2 cellular contexts compared by ENCODE assay signal in genomic region chr22:21038405-21038804, GRCh38.
A peak's percentile ranks its signal among the peaks of the same experiment; 100 is the strongest.
TF ChIP-seq lines count a peak whose summit lies in the region.

No MANE protein-coding gene starts in this region.

TF ChIP-seq in liver, 16 proteins besides CTCF, POLR2A, EP300 and RAD21:
- TF ChIP-seq REST (IDR thresholded peaks at IDR 0.05): no peak
- TF ChIP-seq NR2F2 (IDR thresholded peaks at IDR 0.05): peak; percentile 14
- no peak for TF ChIP-seq TAF1 (conservative IDR thresholded peaks at IDR 0.05)
- TF ChIP-seq JUND (IDR thresholded peaks at IDR 0.05): no peak

TF ChIP-seq in HepG2, 621 proteins besides CTCF, POLR2A, EP300 and RAD21:
- TF ChIP-seq HNRNPL (IDR thresholded peaks at IDR 0.05; ENCODE audit: low read depth, low read length) (no peak), SRSF1 (optimal IDR thresholded peaks at IDR 0.05; ENCODE audit: low read depth, low read length) (no peak), SMARCC2 (IDR thresholded peaks at IDR 0.05) (no peak)
